Comparison of ENCODE assay signal across 1 cellular context in genomic region chr20:62404112-62404665, GRCh38.
TF ChIP-seq lines count a peak whose summit lies in the region.

No MANE protein-coding gene starts in this region.

TF ChIP-seq in WTC11, 78 proteins besides CTCF, POLR2A, EP300 and RAD21 (continued from another document):
- TF ChIP-seq, protein P1, sequence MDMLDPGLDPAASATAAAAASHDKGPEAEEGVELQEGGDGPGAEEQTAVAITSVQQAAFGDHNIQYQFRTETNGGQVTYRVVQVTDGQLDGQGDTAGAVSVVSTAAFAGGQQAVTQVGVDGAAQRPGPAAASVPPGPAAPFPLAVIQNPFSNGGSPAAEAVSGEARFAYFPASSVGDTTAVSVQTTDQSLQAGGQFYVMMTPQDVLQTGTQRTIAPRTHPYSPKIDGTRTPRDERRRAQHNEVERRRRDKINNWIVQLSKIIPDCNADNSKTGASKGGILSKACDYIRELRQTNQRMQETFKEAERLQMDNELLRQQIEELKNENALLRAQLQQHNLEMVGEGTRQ (CRISPR knock-in tag; IDR thresholded peaks at IDR 0.05), result no peak
- TF ChIP-seq, protein P2, sequence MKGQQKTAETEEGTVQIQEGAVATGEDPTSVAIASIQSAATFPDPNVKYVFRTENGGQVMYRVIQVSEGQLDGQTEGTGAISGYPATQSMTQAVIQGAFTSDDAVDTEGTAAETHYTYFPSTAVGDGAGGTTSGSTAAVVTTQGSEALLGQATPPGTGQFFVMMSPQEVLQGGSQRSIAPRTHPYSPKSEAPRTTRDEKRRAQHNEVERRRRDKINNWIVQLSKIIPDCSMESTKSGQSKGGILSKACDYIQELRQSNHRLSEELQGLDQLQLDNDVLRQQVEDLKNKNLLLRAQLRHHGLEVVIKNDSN (CRISPR knock-in tag; IDR thresholded peaks at IDR 0.05), result no peak
- TF ChIP-seq NR3C1 (CRISPR knock-in tag; conservative IDR thresholded peaks at IDR 0.05; ENCODE audit: low read depth), result no peak
- TF ChIP-seq ZNF138 (CRISPR knock-in tag; conservative IDR thresholded peaks at IDR 0.05), result no peak
- TF ChIP-seq NFATC4 (CRISPR knock-in tag; IDR thresholded peaks at IDR 0.05), result no peak
- no peak for TF ChIP-seq CBFB (CRISPR knock-in tag; IDR thresholded peaks at IDR 0.05; ENCODE audit: low read depth)
- no peak for TF ChIP-seq GABPB1 (CRISPR knock-in tag; IDR thresholded peaks at IDR 0.05)
